15 cellular contexts compared by ENCODE assay signal in genomic region chr14:97824218-97824617, GRCh38.
"Had no signal": no experiment of that assay in that cellular context is flagged by ENCODE, and none has a peak within 500 bp of the region (broad histone marks: within the 10 kb centered on the region; RNA-seq: fewer than 3 reads in every experiment).

No MANE protein-coding gene starts in this region.

- H3K27me3 Mint-ChIP-seq: naive B cell had no signal

- H3K9me3 ChIP-seq: mucosa of descending colon, thoracic aorta, upper lobe of left lung had no signal

- H3K36me3 Mint-ChIP-seq: naive B cell had no signal

- H3K27ac Mint-ChIP-seq: activated naive CD8-positive, alpha-beta T cell treated with anti-CD3 and anti-CD28 coated beads, Interleukin-2, amount 10 ng/mL, durations not matched to agents 7 days and 5 days; activated T-helper 1 cell treated with anti-CD3 and anti-CD28 coated beads, Interleukin-12 subunit alpha, Interleukin-12 subunit beta, Interleukin-2, Interleukin-4 antibody, amounts not matched to agents 30 ng/mL and 10 ng/mL and 1 ng/mL, durations not matched to agents 14 hours and 24 hours and 36 hours; T-helper 2 cell treated with Interferon-gamma antibody and Interleukin-4, amounts not matched to agents 5 μg/mL and 100 μg/mL, for 36 hours had no signal

- H3K4me1 ChIP-seq: upper lobe of left lung had no signal

- DNase-seq: activated naive CD8-positive, alpha-beta T cell treated with anti-CD3 and anti-CD28 coated beads, Interleukin-2, amount 10 ng/mL, durations not matched to agents 7 days and 5 days; amygdala; dermis blood vessel endothelial cell; effector memory CD4-positive, alpha-beta T cell; mesenchymal stem cell; mucosa of descending colon; naive B cell; stimulated activated CD4-positive, alpha-beta T cell treated with anti-CD3 and anti-CD28 coated beads, Interleukin-4, amount 100 ng/mL, for 1 hour; upper lobe of left lung had no signal

- H3K4me2 ChIP-seq: smooth muscle cell had no signal

- H3K27me3 ChIP-seq: cardiac muscle cell, upper lobe of left lung had no signal

- H3K4me3 ChIP-seq: cardiac muscle cell, mucosa of descending colon, smooth muscle cell, thoracic aorta, upper lobe of left lung had no signal

- ATAC-seq: mucosa of descending colon, sciatic nerve had no signal

- H3K4me1 Mint-ChIP-seq: naive B cell had no signal

- H3K36me3 ChIP-seq: cardiac muscle cell, thoracic aorta, upper lobe of left lung had no signal

- H3K27ac ChIP-seq: cardiac muscle cell, thoracic aorta, upper lobe of left lung had no signal

- H3K4me3 Mint-ChIP-seq: activated naive CD8-positive, alpha-beta T cell treated with anti-CD3 and anti-CD28 coated beads, Interleukin-2, amount 10 ng/mL, durations not matched to agents 7 days and 5 days; activated T-helper 1 cell treated with anti-CD3 and anti-CD28 coated beads, Interleukin-12 subunit alpha, Interleukin-12 subunit beta, Interleukin-2, Interleukin-4 antibody, amounts not matched to agents 30 ng/mL and 10 ng/mL and 1 ng/mL, durations not matched to agents 14 hours and 24 hours and 36 hours; naive B cell; T-helper 2 cell treated with Interferon-gamma antibody and Interleukin-4, amounts not matched to agents 5 μg/mL and 100 μg/mL, for 36 hours had no signal
